10 cellular contexts compared by ENCODE assay signal in the genomic region with DNA sequence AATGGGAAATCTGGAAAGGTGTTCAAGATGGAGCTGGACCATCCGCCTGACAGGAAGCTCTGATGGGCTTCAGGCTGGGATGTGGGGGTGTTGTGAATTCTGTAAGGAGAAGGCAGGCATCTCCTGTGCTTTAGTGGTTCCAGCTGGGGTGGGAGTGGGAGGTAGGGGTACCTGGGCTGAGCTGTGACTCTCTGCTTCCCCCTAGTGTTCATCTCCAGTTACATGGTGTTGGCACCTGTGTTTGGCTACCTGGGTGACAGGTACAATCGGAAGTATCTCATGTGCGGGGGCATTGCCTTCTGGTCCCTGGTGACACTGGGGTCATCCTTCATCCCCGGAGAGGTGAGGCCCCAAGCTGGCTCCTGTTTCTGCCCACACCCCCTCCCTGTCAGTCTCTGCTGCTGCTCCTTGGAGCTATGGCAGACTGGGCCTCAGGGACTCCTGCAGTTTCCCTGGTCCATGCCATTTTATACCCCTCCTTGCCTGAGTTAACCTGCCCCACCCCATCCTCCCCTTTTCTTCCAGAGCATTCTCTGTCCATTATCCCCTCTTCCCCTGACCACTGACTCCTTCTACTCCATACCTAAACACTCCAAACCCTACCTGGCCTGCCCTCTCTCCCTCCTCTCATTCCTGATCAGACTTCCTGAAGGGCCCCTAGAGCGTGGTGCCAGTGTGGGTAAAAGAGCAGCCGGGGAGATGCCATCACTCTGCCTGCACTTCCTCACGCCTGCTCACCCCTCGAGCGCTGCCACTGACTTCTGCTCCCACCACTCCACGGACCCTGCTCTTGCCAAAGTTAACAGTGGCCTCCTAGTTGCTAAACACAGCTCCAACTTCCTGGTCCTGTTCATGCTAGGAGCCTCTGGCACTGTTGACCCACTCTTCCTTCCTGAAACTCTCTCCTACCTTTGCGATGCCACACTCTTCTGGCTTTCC. TPM values are rescaled to one million over a fixed set of nuclear protein-coding genes. Genes with fewer than 3 reads are reported as not detected.
DNase-seq lines count a peak whose midpoint lies in the region; ATAC-seq and TF ChIP-seq lines count a peak whose summit lies in the region.
"Had no signal": no experiment of that assay in that cellular context is flagged by ENCODE, and none has a peak within 500 bp of the region (broad histone marks: within the 10 kb centered on the region; RNA-seq: fewer than 3 reads in every experiment).

No MANE protein-coding gene starts in this region.

- no peak overlapping the region for H3K23ac ChIP-seq in mesenchymal stem cell (ENCODE audit: low read length in 2 of 2)

- TF ChIP-seq CTCF in Caco-2 (IDR thresholded peaks at IDR 0.05; ENCODE audit: insufficient read depth in 1 of 2, low read depth in 1 of 2, low read length in 1 of 2, severe bottlenecking in 1 of 2, unreplicated experiment in 1 of 2) (peak; percentile 59 to 73), HFF-Myc (IDR thresholded peaks at IDR 0.05; ENCODE audit: low read depth, low read length, missing control alignments) (peak; percentile 35), mesothelial cell of epicardium (IDR thresholded peaks at IDR 0.05; ENCODE audit: unreplicated experiment) (peak; percentile 43)

- H3K27me3 ChIP-seq in Caco-2 (replicated peaks; ENCODE audit: control insufficient read depth, insufficient read depth, low read length) (no peaks in the 10 kb centered on the region), mesenchymal stem cell (ENCODE audit: control insufficient read depth in 1 of 2, insufficient read depth in 1 of 2, low read length in 2 of 2) (no peaks in the 10 kb centered on the region)

- H3K36me3 ChIP-seq in Caco-2 (ENCODE audit: control insufficient read depth, insufficient read depth, low read length) (peaks cover 1% of the 10 kb centered on the region), mesenchymal stem cell (ENCODE audit: control insufficient read depth in 1 of 2, insufficient read depth in 2 of 2, low read depth in 1 of 2, low read length in 2 of 2) (peaks cover 48 to 58% of the 10 kb centered on the region in 2 experiments)

- no peak overlapping the region for H2AFZ ChIP-seq in mesenchymal stem cell (ENCODE audit: low read depth, low read length)

- H3K27me3 Mint-ChIP-seq in Caco-2 (ENCODE audit: insufficient read depth, unreplicated experiment), result no peaks in the 10 kb centered on the region
- no peaks in the 10 kb centered on the region for H3K27me3 Mint-ChIP-seq in mesothelial cell of epicardium (ENCODE audit: low read depth)

- CTCF ChIA-PET in Caco-2 (lab: Charles Lee), result interaction anchor here (0.6 to 0.8 kb wide), 4 partner anchors 9 to 494 kb away, joined by 3 to 6 read pairs (median 4); partner anchors contain the start of gene SGF29

- DNase-seq in Caco-2 (peak in 1 of 2 experiments; percentile 56), HFF-Myc (ENCODE audit: extremely low read depth, low read depth) (no peak), mesothelial cell of epicardium (ENCODE audit: low spot score in 2 of 2, unreplicated experiment in 2 of 2) (no peak), mesenchymal stem cell (no peak), LoVo (ENCODE audit: low spot score) (no peak), posterior vena cava (ENCODE audit: low spot score) (no peak)
- DNase-seq in activated naive CD4-positive, alpha-beta T cell treated with anti-CD3 and anti-CD28 coated beads, Interleukin-2, amount 50 U/mL, for 16 hours, result peak; percentile 19
- DNase-seq: GOT3 had no signal

- no peak overlapping the region for H2BK120ac ChIP-seq in mesenchymal stem cell (ENCODE audit: low read depth, low read length)

- H3K27ac Mint-ChIP-seq in Caco-2 (ENCODE audit: unreplicated experiment) (no peak overlapping the region), mesothelial cell of epicardium (no peak overlapping the region)

- intact Hi-C loops in Caco-2 (cut with micrococcal nuclease; ENCODE audit: unreplicated experiment), result no loop called here
- intact Hi-C loops in posterior vena cava (cut with DNase I), result no loop called here

- no peak overlapping the region for H3K4ac ChIP-seq in mesenchymal stem cell (ENCODE audit: low read depth in 1 of 2, low read length in 2 of 2)

- no peak overlapping the region for H3K14ac ChIP-seq in mesenchymal stem cell (ENCODE audit: low read length in 2 of 2)

- H3K4me1 Mint-ChIP-seq in Caco-2 (ENCODE audit: low read depth, unreplicated experiment) (peaks cover 13% of the 10 kb centered on the region), mesothelial cell of epicardium (peaks cover 13% of the 10 kb centered on the region)

- peaks cover 46% of the 10 kb centered on the region for H3K79me1 ChIP-seq in mesenchymal stem cell (replicated peaks; ENCODE audit: low read length, poor library complexity, severe bottlenecking)

- H3K4me1 ChIP-seq in Caco-2 (0 out of 2 replicates have a peak, but pooled peaks cover 6% of the 10 kb centered on the region), mesenchymal stem cell (ENCODE audit: control insufficient read depth, insufficient read depth, low read depth, low read length) (peaks cover 5% of the 10 kb centered on the region)

- POLR2A ChIA-PET in Caco-2 (lab: Charles Lee), result interaction anchor here (1.4 kb wide), 1 partner anchor 27 kb away, joined by 3 read pairs; the partner anchor contains the start of gene NFATC2IP

- no peaks in the 10 kb centered on the region for H3K9me3 ChIP-seq in Caco-2
- H3K9me3 ChIP-seq in mesenchymal stem cell (ENCODE audit: control insufficient read depth, low read length), result peaks cover 3% of the 10 kb centered on the region

- H3K18ac ChIP-seq in mesenchymal stem cell (ENCODE audit: low read depth in 1 of 2, low read length in 2 of 2), result no peak overlapping the region

- H4K8ac ChIP-seq in mesenchymal stem cell (ENCODE audit: low read length), result no peak overlapping the region

- no peak overlapping the region for H3K27ac ChIP-seq in mesenchymal stem cell (ENCODE audit: low read length, poor library complexity, severe bottlenecking)

- H2BK12ac ChIP-seq in mesenchymal stem cell (ENCODE audit: low read length in 2 of 2), result no peak overlapping the region

- no peak overlapping the region for H2AK5ac ChIP-seq in mesenchymal stem cell (ENCODE audit: low read length, severe bottlenecking)

- ATAC-seq in GM18498 (IDR thresholded peaks at IDR 0.05; ENCODE audit: unreplicated experiment), result no peak

- H2BK5ac ChIP-seq in mesenchymal stem cell (ENCODE audit: low read depth, low read length, poor library complexity, severe bottlenecking), result no peak overlapping the region

- H3K9ac ChIP-seq in mesenchymal stem cell (ENCODE audit: low read length), result no peak overlapping the region

- WGBS in mesenchymal stem cell, result 91% methylated on average over 11 of the region's 11 CpGs

- BruUV-seq in Caco-2 (replicated peaks; lab: Mats Ljungman, UMichigan), result no TSS peak

- H4K91ac ChIP-seq in mesenchymal stem cell (ENCODE audit: low read length), result no peak overlapping the region

- H3K4me3 ChIP-seq in Caco-2 (ENCODE audit: low read depth, low read length), result no peak overlapping the region
- H3K4me3 ChIP-seq in HFF-Myc (replicated peaks; ENCODE audit: low read depth, low read length), result no peak overlapping the region
- no peak overlapping the region for H3K4me3 ChIP-seq in mesenchymal stem cell (ENCODE audit: insufficient read depth in 1 of 2, low read depth in 1 of 2, low read length in 2 of 2)

- H3K36me3 Mint-ChIP-seq in Caco-2 (ENCODE audit: insufficient read depth, unreplicated experiment), result peaks cover 28% of the 10 kb centered on the region
- H3K36me3 Mint-ChIP-seq in mesothelial cell of epicardium, result peaks cover 9% of the 10 kb centered on the region

- no peak overlapping the region for H2BK15ac ChIP-seq in mesenchymal stem cell (ENCODE audit: low read depth, poor library complexity, severe bottlenecking)

- H3K4me3 Mint-ChIP-seq in Caco-2 (ENCODE audit: unreplicated experiment) (no peak overlapping the region), mesothelial cell of epicardium (no peak overlapping the region)

- H3K4me2 ChIP-seq in mesenchymal stem cell (ENCODE audit: low read length, poor library complexity, severe bottlenecking), result no peak overlapping the region

- H3K9me3 Mint-ChIP-seq in Caco-2 (ENCODE audit: unreplicated experiment) (no peaks in the 10 kb centered on the region), mesothelial cell of epicardium (no peaks in the 10 kb centered on the region)

RNA-seq across cellular contexts. Expression of gene SPNS1, which starts 3.4 kb away (rescaled TPM):
- total RNA-seq in Caco-2 (2022), result 55.3 and 61.3 TPM in 2 replicates
- 44.5 to 45.9 TPM (median 44.5 TPM) in 3 replicates for total RNA-seq in mesothelial cell of epicardium
- polyA plus RNA-seq in mesenchymal stem cell (2013, experiment 1 of 2), result 63.1 TPM
- polyA plus RNA-seq in mesenchymal stem cell (2013, experiment 2 of 2), result 61.7 TPM
- 10 to 100 TPM; 22.4 to 24.9 TPM for total RNA-seq in posterior vena cava

RNA-seq across cellular contexts. Expression of gene LAT, which starts 6.9 kb away (rescaled TPM):
- total RNA-seq in Caco-2 (2022) (1.7 and 3.2 TPM in 2 replicates), mesothelial cell of epicardium (6.3 to 7.9 TPM (median 6.5 TPM) in 3 replicates), posterior vena cava (10 to 100 TPM in 1 of 2 donors, 1 to 10 TPM in 1; 9.7 to 11.4 TPM)
- 5.4 TPM for polyA plus RNA-seq in mesenchymal stem cell (2013, experiment 1 of 2)
- 4.8 TPM for polyA plus RNA-seq in mesenchymal stem cell (2013, experiment 2 of 2)

RNA-seq across cellular contexts. Expression of gene NFATC2IP, which starts 27.2 kb away (rescaled TPM):
- total RNA-seq in Caco-2 (2022), result 50.6 and 58.2 TPM in 2 replicates
- total RNA-seq in mesothelial cell of epicardium, result 48.6 to 58.2 TPM (median 48.7 TPM) in 3 replicates
- polyA plus RNA-seq in mesenchymal stem cell (2013, experiment 1 of 2), result 17.6 TPM
- 17.4 TPM for polyA plus RNA-seq in mesenchymal stem cell (2013, experiment 2 of 2)
- 10 to 100 TPM; 19.5 to 20.2 TPM for total RNA-seq in posterior vena cava

RNA-seq across cellular contexts. Expression of gene CD19, which starts 46.2 kb away (rescaled TPM):
- total RNA-seq in Caco-2 (2022) (not detected in 2 replicates), mesothelial cell of epicardium (not detected in 3 replicates), posterior vena cava (under 1 TPM; 0.32 to 0.33 TPM)
- not detected for polyA plus RNA-seq in mesenchymal stem cell (2013, experiment 1 of 2)
- not detected for polyA plus RNA-seq in mesenchymal stem cell (2013, experiment 2 of 2)
- total RNA-seq: cardiac septum had no signal

RNA-seq across cellular contexts. Expression of gene RABEP2, which starts 52.9 kb away (rescaled TPM):
- total RNA-seq in Caco-2 (2022) (22.9 and 24.2 TPM in 2 replicates), mesothelial cell of epicardium (26.8 to 30.1 TPM (median 29.7 TPM) in 3 replicates), posterior vena cava (10 to 100 TPM; 10.3 to 13.7 TPM)
- polyA plus RNA-seq in mesenchymal stem cell (2013, experiment 1 of 2), result 10.8 TPM
- 10.2 TPM for polyA plus RNA-seq in mesenchymal stem cell (2013, experiment 2 of 2)
